ENCODE assay signal across 1 cellular context in genomic region chr5:141618030-141618803, GRCh38.
A peak's percentile ranks its signal among the peaks of the same experiment; 100 is the strongest.
TF ChIP-seq lines count a peak whose summit lies in the region.

No MANE protein-coding gene starts in this region.

TF ChIP-seq in K562, 482 proteins besides CTCF, POLR2A, EP300 and RAD21 (continued from another document):
- TF ChIP-seq STAT6 (CRISPR knock-in tag; IDR thresholded peaks at IDR 0.05) (no peak), FIP1L1 (IDR thresholded peaks at IDR 0.05; ENCODE audit: low read depth, low read length, poor library complexity, severe bottlenecking) (no peak), C11orf30 (IDR thresholded peaks at IDR 0.05; ENCODE audit: low read depth) (peak; percentile 76), LARP7 (IDR thresholded peaks at IDR 0.05) (no peak), ZNF316 (IDR thresholded peaks at IDR 0.05) (peak; percentile 13; the same call in 1 of the 2 replicates), CGGBP1 (CRISPR knock-in tag; IDR thresholded peaks at IDR 0.05) (no peak), SAFB (IDR thresholded peaks at IDR 0.05; ENCODE audit: borderline replicate concordance, low read depth, low read length) (no peak), ZNF57 (CRISPR knock-in tag; IDR thresholded peaks at IDR 0.05) (no peak), CBX2 (IDR thresholded peaks at IDR 0.05; ENCODE audit: insufficient read depth, low read length, poor library complexity, severe bottlenecking) (no peak), ZNF695 (CRISPR knock-in tag; IDR thresholded peaks at IDR 0.05) (no peak), NCOA1 (IDR thresholded peaks at IDR 0.05; ENCODE audit: low read depth) (peak; percentile 91), CC2D1A (IDR thresholded peaks at IDR 0.05) (peak; percentile 36; the same call in 1 of the 2 replicates), ZNF584 (CRISPR knock-in tag; IDR thresholded peaks at IDR 0.05; ENCODE audit: low read depth) (no peak; the same call in 1 of the 2 replicates), CBX8 (IDR thresholded peaks at IDR 0.05; ENCODE audit: borderline replicate concordance, extremely low read depth, low read depth, low read length, poor library complexity, severe bottlenecking) (no peak)
TF ChIP-seq in K562: peak in this region for 83.
